ENCODE assay signal across 8 cellular contexts in genomic region chr1:151611288-151611790, GRCh38. TPM values are rescaled to one million over a fixed set of nuclear protein-coding genes. Genes with fewer than 3 reads are reported as not detected.
DNase-seq lines count a peak whose midpoint lies in the region; ATAC-seq, FAIRE-seq and TF ChIP-seq lines count a peak whose summit lies in the region.

No MANE protein-coding gene starts in this region.

- intact Hi-C loops in PC-3 (cut with micrococcal nuclease) = loop anchor here (10.0 kb wide), 2 partner anchors 223 to 383 kb away; partner anchors contain the start of genes C2CD4D, RORC and S100A10

- POLR2A ChIA-PET in PC-3 (lab: Charles Lee; ENCODE audit: unreplicated experiment) (no interaction called here), GM10248 (lab: Yijun Ruan, JAX) (no interaction called here)

- H3K36me3 ChIP-seq in PC-3 (ENCODE audit: low read depth, low read length) (no peaks in the 10 kb centered on the region), upper lobe of left lung (no peaks in the 10 kb centered on the region)

- H3K4me2 ChIP-seq in PC-3 (ENCODE audit: low read length) = peak overlapping the region; percentile 89

- H3K4me1 ChIP-seq in PC-3 (ENCODE audit: insufficient read depth, low read length) (peaks cover 55% of the 10 kb centered on the region), upper lobe of left lung (peaks cover 7 to 38% (median 22%) of the 10 kb centered on the region in 4 donors)

- peak overlapping the region; percentile 93 for H3K27ac Mint-ChIP-seq in mesothelial cell of epicardium

- TF ChIP-seq POLR2A in GM12891 (IDR thresholded peaks at IDR 0.05; ENCODE audit: low read depth, low read length) = no peak
- peak in 1 of 4 donors; percentile 17 for TF ChIP-seq POLR2A in upper lobe of left lung (IDR thresholded peaks at IDR 0.05)

- peak; percentile 35 for FAIRE-seq in GM12891 (lab: Jason Lieb, UNC)

- H3K36me3 Mint-ChIP-seq in mesothelial cell of epicardium = no peaks in the 10 kb centered on the region

- peak; percentile 6; the same call in 1 of the 2 replicates for ATAC-seq in PC-3
- peak; percentile 69 to 88 for ATAC-seq in upper lobe of left lung (ENCODE audit: low FRiP score in 2 of 2)

- 17 to 21% methylated on average over 6 of the region's 6 CpGs for WGBS in upper lobe of left lung, 2 donors

- TF ChIP-seq CTCF in PC-3 (conservative IDR thresholded peaks at IDR 0.05; ENCODE audit: low read depth, low read length) = no peak
- TF ChIP-seq CTCF in mesothelial cell of epicardium (IDR thresholded peaks at IDR 0.05; ENCODE audit: unreplicated experiment) = no peak
- peak in 2 of 6 experiments; percentile 22 to 26 for TF ChIP-seq CTCF in upper lobe of left lung (IDR thresholded peaks at IDR 0.05)
- no peak for TF ChIP-seq CTCF in GM10248 (IDR thresholded peaks at IDR 0.05; ENCODE audit: control extremely low read depth, extremely low read depth, low read depth, missing control alignments)

- no peak overlapping the region for H3K9ac ChIP-seq in PC-3 (ENCODE audit: low read length)

- H3F3A ChIP-seq in PC-3 (ENCODE audit: low read length, unreplicated experiment) = peaks cover 2% of the 10 kb centered on the region

- H3K27me3 ChIP-seq in PC-3 (ENCODE audit: low read length) = no peaks in the 10 kb centered on the region
- no peaks in the 10 kb centered on the region for H3K27me3 ChIP-seq in upper lobe of left lung

- no peaks in the 10 kb centered on the region for H3K27me3 Mint-ChIP-seq in mesothelial cell of epicardium (ENCODE audit: low read depth)

- H3K27ac ChIP-seq in PC-3 (ENCODE audit: low read length) = no peak overlapping the region
- peak overlapping the region; percentile 87 for H3K27ac ChIP-seq in cingulate gyrus (ENCODE audit: low read depth, low read length)
- H3K27ac ChIP-seq in upper lobe of left lung = peak overlapping the region; percentile 94 to 99 (median 96)

- peak overlapping the region; percentile 95; the same call in 1 of the 2 replicates for H2AFZ ChIP-seq in PC-3 (ENCODE audit: low read length)

- no peaks in the 10 kb centered on the region for H3K9me3 Mint-ChIP-seq in mesothelial cell of epicardium

- H3K9me3 ChIP-seq in PC-3 (ENCODE audit: low read length) (no peaks in the 10 kb centered on the region), upper lobe of left lung (no peaks in the 10 kb centered on the region)

- peak in 2 of 4 donors; percentile 91 to 98 for TF ChIP-seq EP300 in upper lobe of left lung (IDR thresholded peaks at IDR 0.05)

- peaks cover 41% of the 10 kb centered on the region for H3K4me1 Mint-ChIP-seq in mesothelial cell of epicardium

- peak overlapping the region; percentile 87 for H3K4me3 Mint-ChIP-seq in mesothelial cell of epicardium

- CTCF ChIA-PET in PC-3 (lab: Charles Lee) = interaction anchor here (0.6 kb wide), 1 partner anchor 82 kb away, joined by 3 read pairs; no protein-coding TSS in a partner anchor
- CTCF ChIA-PET in GM10248 (lab: Yijun Ruan, JAX) = interaction anchor here (0.9 to 2.4 kb wide), 3 partner anchors 11 to 20 kb away, joined by 3 to 7 read pairs (median 6); no protein-coding TSS in a partner anchor

- H3K9me2 ChIP-seq in PC-3 (replicated peaks; ENCODE audit: low read length) = no peaks in the 10 kb centered on the region

- H3K4me3 ChIP-seq in PC-3 (ENCODE audit: low read length) (peak overlapping the region; percentile 87; the same call in 1 of the 2 replicates), upper lobe of left lung (peak overlapping the region in 3 of 4 donors; percentile 91 to 100 (median 97))

- H3K79me2 ChIP-seq in PC-3 (ENCODE audit: low read length) = peaks cover 39% of the 10 kb centered on the region

- DNase-seq in GM12891 (ENCODE audit: insufficient read length, low spot score) (no peak), PC-3 (peak; percentile 71), mesothelial cell of epicardium (ENCODE audit: low spot score in 2 of 2, unreplicated experiment in 2 of 2) (no peak), upper lobe of left lung (peak in 1 of 2 donors; percentile 75), NCI-H446 (lab: John Stamatoyannopoulos, UW) (no peak), NCI-H2171 (lab: John Stamatoyannopoulos, UW) (no peak), GM10248 (ENCODE audit: extremely low spot score) (no peak)

- H4K20me1 ChIP-seq in PC-3 (ENCODE audit: low read length) = no peaks in the 10 kb centered on the region

- BruUV-seq in PC-3 (replicated peaks; lab: Mats Ljungman, UMichigan) = no TSS peak

TF ChIP-seq in GM12891, 5 proteins besides CTCF, POLR2A, EP300 and RAD21:
- TF ChIP-seq TAF1 (IDR thresholded peaks at IDR 0.05; ENCODE audit: low read depth, low read length) (no peak), POLR2AphosphoS5 (IDR thresholded peaks at IDR 0.05; ENCODE audit: low read depth, low read length) (no peak), POU2F2 (IDR thresholded peaks at IDR 0.05; ENCODE audit: low read depth, low read length) (no peak), PAX5 (IDR thresholded peaks at IDR 0.05; ENCODE audit: insufficient read depth, low read length, severe bottlenecking) (no peak), SPI1 (IDR thresholded peaks at IDR 0.05; ENCODE audit: low read depth, low read length) (no peak)

RNA-seq across cellular contexts. Expression of gene SNX27, which starts 0.5 kb away (rescaled TPM):
- 2.6 TPM for polyA plus RNA-seq in GM12891 (2012; ENCODE audit: low read depth, missing spikeins)
- total RNA-seq in PC-3 (2014; rRNA removed) = 25.1 and 34.8 TPM in 2 replicates
- total RNA-seq in mesothelial cell of epicardium = 41.5 to 44.0 TPM (median 43.4 TPM) in 3 replicates
- total RNA-seq in upper lobe of left lung = 10 to 100 TPM; 35.0 to 62.9 (median 51.9) TPM
